In genomic region chr4:99943904-99944437, GRCh38 we compare ENCODE assay signal across 16 cellular contexts. TPM values are rescaled to one million over a fixed set of nuclear protein-coding genes. Genes with fewer than 3 reads are reported as not detected.
DNase-seq lines count a peak whose midpoint lies in the region; ATAC-seq, FAIRE-seq and TF ChIP-seq lines count a peak whose summit lies in the region.
"Had no signal": no experiment of that assay in that cellular context is flagged by ENCODE, and none has a peak within 500 bp of the region (broad histone marks: within the 10 kb centered on the region; RNA-seq: fewer than 3 reads in every experiment).

No MANE protein-coding gene starts in this region.

- peak overlapping the region in 2 of 5 experiments; percentile 9 to 43 for H3K27ac Mint-ChIP-seq in brain
- no peak overlapping the region for H3K27ac Mint-ChIP-seq in stimulated activated naive B cell treated with anti-CD40 and anti-IgM and Interleukin-4, amounts not matched to agents 10 μg/mL and 1 μg/mL and 100 μg/mL, for 72 hours

- no peak overlapping the region for H3K9ac ChIP-seq in HepG2 (ENCODE audit: insufficient read depth, low read depth, low read length)

- peaks cover 8% of the 10 kb centered on the region; the same call in 1 of the 2 replicates for H4K20me1 ChIP-seq in HepG2 (ENCODE audit: insufficient read depth, low read length)

- DNase-seq in HepG2 (ENCODE audit: low spot score) (no peak), right lobe of liver (no peak), NAMALWA (ENCODE audit: low spot score) (peak; percentile 16), HTR-8/SVneo (ENCODE audit: insufficient read length, low spot score) (no peak), NCI-H1436 treated with DMSO at 0.1 percent for 48 hours (lab: John Stamatoyannopoulos, UW) (no peak), HAP-1 (ENCODE audit: low spot score in 2 of 2) (no peak)
- no peak for DNase-seq in stimulated activated naive B cell treated with anti-CD40 and anti-IgM and Interleukin-4, amounts not matched to agents 10 μg/mL and 1 μg/mL and 100 μg/mL, for 72 hours
- DNase-seq: activated CD4-positive, alpha-beta T cell treated with anti-CD3 and anti-CD28 coated beads for 1 hour; amniotic stem cell; NCI-H1694; occipital lobe; stimulated activated CD8-positive, alpha-beta memory T cell treated with anti-CD3 and anti-CD28 coated beads, Interleukin-4, amount 100 ng/mL, for 48 hours had no signal

- no peak for TF ChIP-seq RAD21 in HepG2 (CRISPR knock-in tag; IDR thresholded peaks at IDR 0.05)

- H2AFZ ChIP-seq in HepG2 (ENCODE audit: low read length) = no peak overlapping the region

- H3K4me1 ChIP-seq in HepG2 (ENCODE audit: insufficient read depth, low read length) (peaks cover 44% of the 10 kb centered on the region), right lobe of liver (peaks cover 0 to 14% (median 5%) of the 10 kb centered on the region in 4 donors), HAP-1 (peaks cover 35% of the 10 kb centered on the region)

- CTCF ChIA-PET in HepG2 (lab: Yijun Ruan, JAX; ENCODE audit: low intra/inter-chr PET ratio, low total read pairs) = no interaction called here

- in situ Hi-C loops in HepG2 (cut with HindIII; ENCODE audit: extremely low pct_ligation_motif_present, low pct_unique_long_range_greater_than_20kb) (no loop called here), HAP-1 (cut with MboI; ENCODE audit: low sequenced_read_pairs) (no loop called here)

- TF ChIP-seq POLR2A in HepG2 (IDR thresholded peaks at IDR 0.05; ENCODE audit: insufficient read depth in 1 of 2, low read depth in 2 of 2, low read length in 2 of 2) (no peak), right lobe of liver (IDR thresholded peaks at IDR 0.05) (no peak)

- H3K27me3 Mint-ChIP-seq in brain = peaks cover 9% of the 10 kb centered on the region
- no peaks in the 10 kb centered on the region for H3K27me3 Mint-ChIP-seq in stimulated activated naive B cell treated with anti-CD40 and anti-IgM and Interleukin-4, amounts not matched to agents 10 μg/mL and 1 μg/mL and 100 μg/mL, for 72 hours

- FAIRE-seq in HepG2 (lab: Jason Lieb, UNC) = no peak
- no peak for FAIRE-seq in HTR-8/SVneo (lab: Jason Lieb, UNC)
- FAIRE-seq: H1 had no signal

- no peak for ATAC-seq in HepG2
- ATAC-seq in right lobe of liver = no peak
- no peak for ATAC-seq in stimulated activated naive B cell treated with anti-CD40 and anti-IgM and Interleukin-4, amounts not matched to agents 10 μg/mL and 1 μg/mL and 100 μg/mL, for 72 hours (replicated peaks)
- ATAC-seq: gastroesophageal sphincter had no signal

- TF ChIP-seq CTCF in HepG2 (CRISPR knock-in tag; IDR thresholded peaks at IDR 0.05) (no peak), right lobe of liver (IDR thresholded peaks at IDR 0.05) (no peak), brain (conservative IDR thresholded peaks at IDR 0.05) (no peak)

- WGBS in HepG2 (ENCODE audit: low lambda C conversion rate) = 97% methylated on average over 2 of the region's 2 CpGs
- 67% methylated on average over 1 of the region's 2 CpGs for WGBS in right lobe of liver (ENCODE audit: insufficient coverage, low coverage, low lambda C conversion rate, missing lambda C conversion rate)

- H3K9me3 ChIP-seq in HepG2 (ENCODE audit: low read length) (no peaks in the 10 kb centered on the region), right lobe of liver (no peaks in the 10 kb centered on the region), HAP-1 (0 out of 2 replicates have a peak, but pooled peaks cover 4% of the 10 kb centered on the region)
- H3K9me3 ChIP-seq: gastroesophageal sphincter, SJSA1 had no signal

- H3K4me3 Mint-ChIP-seq in brain = peak overlapping the region; percentile 21 to 100 (median 59)
- H3K4me3 Mint-ChIP-seq in stimulated activated naive B cell treated with anti-CD40 and anti-IgM and Interleukin-4, amounts not matched to agents 10 μg/mL and 1 μg/mL and 100 μg/mL, for 72 hours = peak overlapping the region; percentile 29 to 65

- H3K4me2 ChIP-seq in HepG2 (ENCODE audit: low read depth, low read length) = peak overlapping the region; percentile 25

- H3K4me3 ChIP-seq in HepG2 (replicated peaks in 1 of 3; ENCODE audit: insufficient read depth in 1 of 3, low read depth in 2 of 3, low read length in 3 of 3) (no peak overlapping the region), right lobe of liver (no peak overlapping the region), HAP-1 (no peak overlapping the region)
- H3K4me3 ChIP-seq: gastroesophageal sphincter, SJSA1 had no signal

- H3K27ac ChIP-seq in HepG2 (ENCODE audit: extremely low read length, insufficient read depth, low read length) (no peak overlapping the region), right lobe of liver (no peak overlapping the region)
- H3K27ac ChIP-seq: gastroesophageal sphincter, SJSA1 had no signal

- H3K36me3 ChIP-seq in HepG2 (replicated peaks in 1 of 2; ENCODE audit: control insufficient read depth in 1 of 2, insufficient read depth in 2 of 2, low read length in 2 of 2) = no peaks in the 10 kb centered on the region
- H3K36me3 ChIP-seq in right lobe of liver = no peaks in the 10 kb centered on the region
- peaks cover 27% of the 10 kb centered on the region for H3K36me3 ChIP-seq in HAP-1 (replicated peaks)
- H3K36me3 ChIP-seq: gastroesophageal sphincter had no signal

- POLR2A ChIA-PET in HepG2 (lab: Yijun Ruan, JAX) = no interaction called here

- intact Hi-C loops in HepG2 (cut with micrococcal nuclease; ENCODE audit: unreplicated experiment) = no loop called here
- intact Hi-C loops in right lobe of liver (cut with DNase I) = loop anchor here in 1 of 2 donors (10.0 kb wide), 1 partner anchor 49 kb away; the partner anchor contains the start of gene LAMTOR3

- H3K4me1 Mint-ChIP-seq in brain = peaks cover 46% of the 10 kb centered on the region
- peaks cover 14 to 48% of the 10 kb centered on the region in 2 donors for H3K4me1 Mint-ChIP-seq in stimulated activated naive B cell treated with anti-CD40 and anti-IgM and Interleukin-4, amounts not matched to agents 10 μg/mL and 1 μg/mL and 100 μg/mL, for 72 hours

- no peak for TF ChIP-seq EP300 in HepG2 (IDR thresholded peaks at IDR 0.05; ENCODE audit: low read depth in 2 of 2, low read length in 2 of 2)
- TF ChIP-seq EP300 in HepG2 (CRISPR knock-in tag; IDR thresholded peaks at IDR 0.05; ENCODE audit: borderline replicate concordance) = no peak

- peaks cover 0 to 11% (median 4%) of the 10 kb centered on the region in 5 experiments for H3K9me3 Mint-ChIP-seq in brain
- H3K9me3 Mint-ChIP-seq in stimulated activated naive B cell treated with anti-CD40 and anti-IgM and Interleukin-4, amounts not matched to agents 10 μg/mL and 1 μg/mL and 100 μg/mL, for 72 hours = peaks cover 0 to 2% of the 10 kb centered on the region in 2 donors

- H3K79me2 ChIP-seq in HepG2 (ENCODE audit: insufficient read depth, low read length) = peaks cover 63% of the 10 kb centered on the region

- BruUV-seq in HepG2 (replicated peaks; lab: Mats Ljungman, UMichigan) = no TSS peak

- H3K27me3 ChIP-seq in HepG2 (ENCODE audit: control insufficient read depth in 1 of 2, insufficient read depth in 2 of 2, low read length in 2 of 2) (no peaks in the 10 kb centered on the region; a peak in 1 of 5 replicates), right lobe of liver (no peaks in the 10 kb centered on the region), HAP-1 (ENCODE audit: low read depth) (no peaks in the 10 kb centered on the region)
- H3K27me3 ChIP-seq: gastroesophageal sphincter, SJSA1 had no signal

- H3K36me3 Mint-ChIP-seq in brain = peaks cover 55% of the 10 kb centered on the region
- peaks cover 14 to 37% of the 10 kb centered on the region in 2 donors for H3K36me3 Mint-ChIP-seq in stimulated activated naive B cell treated with anti-CD40 and anti-IgM and Interleukin-4, amounts not matched to agents 10 μg/mL and 1 μg/mL and 100 μg/mL, for 72 hours

RNA-seq across cellular contexts. Expression of gene DNAJB14, which starts 2.4 kb away (rescaled TPM):
- total RNA-seq in HepG2 (2016; rRNA removed; fragmentation: Illumina TruSeq; extraction: Trizol) = 22.1 and 38.1 TPM in 2 replicates
- 3.8 and 5.8 TPM in 2 replicates for total RNA-seq in HepG2 (2016; cell fraction: cytosol; rRNA removed; fragmentation: Illumina TruSeq; extraction: Trizol; ENCODE audit: low read depth)
- 24.8 and 33.1 TPM in 2 replicates for total RNA-seq in HepG2 (2016; cell fraction: insoluble cytoplasmic fraction; rRNA removed; fragmentation: Illumina TruSeq; extraction: Trizol)
- total RNA-seq in HepG2 (2016; cell fraction: membrane; rRNA removed; fragmentation: Illumina TruSeq; extraction: Trizol) = 6.9 and 9.5 TPM in 2 replicates
- total RNA-seq in HepG2 (2016; cell fraction: nucleus; rRNA removed; fragmentation: Illumina TruSeq; extraction: Trizol) = 38.0 and 42.0 TPM in 2 replicates
- 6.1 and 9.1 TPM in 2 replicates for polyA plus RNA-seq in HepG2 (2011; rRNA removed)
- 6.1 and 7.4 TPM in 2 replicates for polyA plus RNA-seq in HepG2 (2011; cell fraction: cytosol; rRNA removed)
- polyA plus RNA-seq in HepG2 (2011; cell fraction: nucleus; rRNA removed) = 6.5 TPM in 2 replicates
- polyA plus RNA-seq in HepG2 (2012) = 14.2 and 32.4 TPM in 2 replicates
- 0.84 and 1.7 TPM in 2 replicates for polyA plus RNA-seq in HepG2 (2016; cell fraction: cytosol; fragmentation: Illumina TruSeq; extraction: Trizol; ENCODE audit: low read depth)
- polyA plus RNA-seq in HepG2 (2016; cell fraction: insoluble cytoplasmic fraction; fragmentation: Illumina TruSeq; extraction: Trizol; ENCODE audit: low read depth) = 10.7 and 11.3 TPM in 2 replicates
- polyA plus RNA-seq in HepG2 (2016; cell fraction: membrane; fragmentation: Illumina TruSeq; extraction: Trizol; ENCODE audit: low read depth) = 2.3 and 2.7 TPM in 2 replicates
- polyA plus RNA-seq in HepG2 (2016; cell fraction: nucleus; fragmentation: Illumina TruSeq; extraction: Trizol; ENCODE audit: insufficient read depth, low read depth) = 26.8 and 29.0 TPM in 2 replicates
- polyA minus RNA-seq in HepG2 (2011; rRNA and poly(A)+ RNA removed; ENCODE audit: low replicate concordance) = 3.1 and 3.6 TPM in 2 replicates
- 8.7 and 10.5 TPM in 2 replicates for polyA minus RNA-seq in HepG2 (2011; cell fraction: cytosol; rRNA and poly(A)+ RNA removed)
- 56.1 and 64.0 TPM in 2 replicates for polyA minus RNA-seq in HepG2 (2011; cell fraction: nucleus; rRNA and poly(A)+ RNA removed)
- 10 to 100 TPM; 12.2 to 16.6 (median 16.1) TPM for total RNA-seq in right lobe of liver
- 2.1 TPM for polyA plus RNA-seq in brain (ENCODE audit: insufficient read depth, low read depth, low replicate concordance)

RNA-seq across cellular contexts. Expression of gene H2AZ1, which starts 6.1 kb away (rescaled TPM):
- 574 and 800 TPM in 2 replicates for total RNA-seq in HepG2 (2016; rRNA removed; fragmentation: Illumina TruSeq; extraction: Trizol)
- 127 and 146 TPM in 2 replicates for total RNA-seq in HepG2 (2016; cell fraction: cytosol; rRNA removed; fragmentation: Illumina TruSeq; extraction: Trizol; ENCODE audit: low read depth)
- 574 and 896 TPM in 2 replicates for total RNA-seq in HepG2 (2016; cell fraction: insoluble cytoplasmic fraction; rRNA removed; fragmentation: Illumina TruSeq; extraction: Trizol)
- total RNA-seq in HepG2 (2016; cell fraction: membrane; rRNA removed; fragmentation: Illumina TruSeq; extraction: Trizol) = 202 and 214 TPM in 2 replicates
- total RNA-seq in HepG2 (2016; cell fraction: nucleus; rRNA removed; fragmentation: Illumina TruSeq; extraction: Trizol) = 272 and 291 TPM in 2 replicates
- 204 and 301 TPM in 2 replicates for polyA plus RNA-seq in HepG2 (2011; rRNA removed)
- 297 and 341 TPM in 2 replicates for polyA plus RNA-seq in HepG2 (2011; cell fraction: cytosol; rRNA removed)
- polyA plus RNA-seq in HepG2 (2011; cell fraction: nucleus; rRNA removed) = 85.7 and 89.0 TPM in 2 replicates
- 267 and 305 TPM in 2 replicates for polyA plus RNA-seq in HepG2 (2012)
- polyA plus RNA-seq in HepG2 (2016; cell fraction: cytosol; fragmentation: Illumina TruSeq; extraction: Trizol; ENCODE audit: low read depth) = 127 and 165 TPM in 2 replicates
- polyA plus RNA-seq in HepG2 (2016; cell fraction: insoluble cytoplasmic fraction; fragmentation: Illumina TruSeq; extraction: Trizol; ENCODE audit: low read depth) = 795 and 936 TPM in 2 replicates
- polyA plus RNA-seq in HepG2 (2016; cell fraction: membrane; fragmentation: Illumina TruSeq; extraction: Trizol; ENCODE audit: low read depth) = 186 and 215 TPM in 2 replicates
- 460 and 464 TPM in 2 replicates for polyA plus RNA-seq in HepG2 (2016; cell fraction: nucleus; fragmentation: Illumina TruSeq; extraction: Trizol; ENCODE audit: insufficient read depth, low read depth)
- 92.8 and 295 TPM in 2 replicates for polyA minus RNA-seq in HepG2 (2011; rRNA and poly(A)+ RNA removed; ENCODE audit: low replicate concordance)
- 67.7 and 72.0 TPM in 2 replicates for polyA minus RNA-seq in HepG2 (2011; cell fraction: cytosol; rRNA and poly(A)+ RNA removed)
- 47.4 and 55.1 TPM in 2 replicates for polyA minus RNA-seq in HepG2 (2011; cell fraction: nucleus; rRNA and poly(A)+ RNA removed)
- 100 to 1,000 TPM in 1 of 6 experiments, 10 to 100 TPM in 5; 28.8 to 122 (median 42.9) TPM for total RNA-seq in right lobe of liver
- 358 TPM for polyA plus RNA-seq in brain (ENCODE audit: insufficient read depth, low read depth, low replicate concordance)

RNA-seq across cellular contexts. Expression of gene LAMTOR3, which starts 49.7 kb away (rescaled TPM):
- total RNA-seq in HepG2 (2016; rRNA removed; fragmentation: Illumina TruSeq; extraction: Trizol) = 47.6 and 81.0 TPM in 2 replicates
- total RNA-seq in HepG2 (2016; cell fraction: cytosol; rRNA removed; fragmentation: Illumina TruSeq; extraction: Trizol; ENCODE audit: low read depth) = 10.6 and 13.0 TPM in 2 replicates
- total RNA-seq in HepG2 (2016; cell fraction: insoluble cytoplasmic fraction; rRNA removed; fragmentation: Illumina TruSeq; extraction: Trizol) = 48.9 and 81.8 TPM in 2 replicates
- 33.6 and 35.1 TPM in 2 replicates for total RNA-seq in HepG2 (2016; cell fraction: membrane; rRNA removed; fragmentation: Illumina TruSeq; extraction: Trizol)
- 21.1 and 23.6 TPM in 2 replicates for total RNA-seq in HepG2 (2016; cell fraction: nucleus; rRNA removed; fragmentation: Illumina TruSeq; extraction: Trizol)
- 37.2 and 49.1 TPM in 2 replicates for polyA plus RNA-seq in HepG2 (2011; rRNA removed)
- 18.2 and 34.5 TPM in 2 replicates for polyA plus RNA-seq in HepG2 (2011; cell fraction: cytosol; rRNA removed)
- polyA plus RNA-seq in HepG2 (2011; cell fraction: nucleus; rRNA removed) = 7.1 and 8.3 TPM in 2 replicates
- 26.1 and 31.9 TPM in 2 replicates for polyA plus RNA-seq in HepG2 (2012)
- polyA plus RNA-seq in HepG2 (2016; cell fraction: cytosol; fragmentation: Illumina TruSeq; extraction: Trizol; ENCODE audit: low read depth) = 11.8 and 15.4 TPM in 2 replicates
- polyA plus RNA-seq in HepG2 (2016; cell fraction: insoluble cytoplasmic fraction; fragmentation: Illumina TruSeq; extraction: Trizol; ENCODE audit: low read depth) = 79.9 and 90.6 TPM in 2 replicates
- 29.9 and 35.6 TPM in 2 replicates for polyA plus RNA-seq in HepG2 (2016; cell fraction: membrane; fragmentation: Illumina TruSeq; extraction: Trizol; ENCODE audit: low read depth)
- polyA plus RNA-seq in HepG2 (2016; cell fraction: nucleus; fragmentation: Illumina TruSeq; extraction: Trizol; ENCODE audit: insufficient read depth, low read depth) = 32.3 and 35.9 TPM in 2 replicates
- polyA minus RNA-seq in HepG2 (2011; rRNA and poly(A)+ RNA removed; ENCODE audit: low replicate concordance) = 5.5 and 8.5 TPM in 2 replicates
- polyA minus RNA-seq in HepG2 (2011; cell fraction: cytosol; rRNA and poly(A)+ RNA removed) = 10.5 and 16.0 TPM in 2 replicates
- polyA minus RNA-seq in HepG2 (2011; cell fraction: nucleus; rRNA and poly(A)+ RNA removed) = 12.2 and 15.8 TPM in 2 replicates
- 10 to 100 TPM; 14.7 to 24.6 (median 18.9) TPM for total RNA-seq in right lobe of liver
- 14.2 TPM for polyA plus RNA-seq in brain (ENCODE audit: insufficient read depth, low read depth, low replicate concordance)
